In the genomic region with DNA sequence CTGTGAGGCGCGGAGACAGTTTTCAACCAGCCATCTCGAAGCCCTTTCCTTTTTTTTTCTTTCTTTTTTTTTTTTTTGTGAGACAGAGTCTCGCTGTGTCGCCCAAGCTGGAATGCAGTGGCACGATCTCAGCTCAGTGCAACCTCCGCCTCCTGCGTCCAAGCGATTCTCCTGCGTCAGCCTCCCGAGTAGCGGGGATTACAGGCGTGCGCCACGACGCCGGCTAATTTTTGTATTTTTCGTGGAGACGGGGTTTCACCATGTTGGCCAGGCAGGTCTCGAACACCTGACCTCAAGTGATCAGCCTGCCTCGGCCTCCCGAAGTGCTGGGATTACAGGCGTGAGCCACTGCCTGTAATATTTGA, we compare ENCODE assay signal across 1 cellular context.
TF ChIP-seq lines count a peak whose summit lies in the region.

No MANE protein-coding gene starts in this region.

TF ChIP-seq in HepG2, 621 proteins besides CTCF, POLR2A, EP300 and RAD21:
- 0 out of 2 replicates have a peak, but pooled peaks have one; percentile 4 for TF ChIP-seq ZNF672 (CRISPR knock-in tag; IDR thresholded peaks at IDR 0.05)
TF ChIP-seq in HepG2: peak in this region for 1; not testable (repeated sequence) for 620.
